Comparison of ENCODE assay signal across 27 cellular contexts in genomic region chr7:114439581-114439980, GRCh38. TPM values are rescaled to one million over a fixed set of nuclear protein-coding genes. Genes with fewer than 3 reads are reported as not detected.
"Had no signal": no experiment of that assay in that cellular context is flagged by ENCODE, and none has a peak within 500 bp of the region (broad histone marks: within the 10 kb centered on the region; RNA-seq: fewer than 3 reads in every experiment).

No MANE protein-coding gene starts in this region.

- H3K4me3 Mint-ChIP-seq: activated CD4-positive, alpha-beta memory T cell treated with anti-CD3 and anti-CD28 coated beads for 36 hours; activated naive CD4-positive, alpha-beta T cell treated with anti-CD3 and anti-CD28 coated beads, Interleukin-2, amount 10 ng/mL, durations not matched to agents 7 days and 5 days; endodermal cell; memory B cell; naive B cell; stimulated activated effector memory CD8-positive, alpha-beta T cell treated with anti-CD3 and anti-CD28 coated beads, Interleukin-12 subunit alpha, Interleukin-12 subunit beta, amount 100 ng/mL, for 72 hours; WTC11 had no signal

- H3K27ac Mint-ChIP-seq: activated CD4-positive, alpha-beta memory T cell treated with anti-CD3 and anti-CD28 coated beads for 36 hours; activated naive CD4-positive, alpha-beta T cell treated with anti-CD3 and anti-CD28 coated beads, Interleukin-2, amount 10 ng/mL, durations not matched to agents 7 days and 5 days; endodermal cell; memory B cell; stimulated activated effector memory CD8-positive, alpha-beta T cell treated with anti-CD3 and anti-CD28 coated beads, Interleukin-12 subunit alpha, Interleukin-12 subunit beta, amount 100 ng/mL, for 72 hours; WTC11 had no signal

- H3K36me3 ChIP-seq: gastroesophageal sphincter, right lobe of liver, stomach, suprapubic skin, transverse colon had no signal

- H3K4me1 ChIP-seq: right lobe of liver, stomach, suprapubic skin, transverse colon had no signal

- H3K27ac ChIP-seq: coronary artery, gastroesophageal sphincter, right lobe of liver, stomach, suprapubic skin, transverse colon had no signal

- H3K27me3 ChIP-seq: gastroesophageal sphincter, right lobe of liver, stomach, suprapubic skin, transverse colon had no signal

- ATAC-seq: gastroesophageal sphincter; left cardiac atrium; right lobe of liver; stimulated activated effector memory CD8-positive, alpha-beta T cell treated with anti-CD3 and anti-CD28 coated beads, Interleukin-12 subunit alpha, Interleukin-12 subunit beta, amount 100 ng/mL, for 72 hours; WTC11 had no signal

- H3K9me3 Mint-ChIP-seq: activated CD4-positive, alpha-beta memory T cell treated with anti-CD3 and anti-CD28 coated beads for 36 hours; activated naive CD4-positive, alpha-beta T cell treated with anti-CD3 and anti-CD28 coated beads, Interleukin-2, amount 10 ng/mL, durations not matched to agents 7 days and 5 days; stimulated activated effector memory CD8-positive, alpha-beta T cell treated with anti-CD3 and anti-CD28 coated beads, Interleukin-12 subunit alpha, Interleukin-12 subunit beta, amount 100 ng/mL, for 72 hours had no signal

- H3K27me3 Mint-ChIP-seq: activated naive CD4-positive, alpha-beta T cell treated with anti-CD3 and anti-CD28 coated beads, Interleukin-2, amount 10 ng/mL, durations not matched to agents 7 days and 5 days; memory B cell; naive B cell had no signal

- H3K4me1 Mint-ChIP-seq: activated naive CD4-positive, alpha-beta T cell treated with anti-CD3 and anti-CD28 coated beads, Interleukin-2, amount 10 ng/mL, durations not matched to agents 7 days and 5 days; endodermal cell; memory B cell; naive B cell; stimulated activated effector memory CD8-positive, alpha-beta T cell treated with anti-CD3 and anti-CD28 coated beads, Interleukin-12 subunit alpha, Interleukin-12 subunit beta, amount 100 ng/mL, for 72 hours; WTC11 had no signal

- H3K36me3 Mint-ChIP-seq: activated CD4-positive, alpha-beta memory T cell treated with anti-CD3 and anti-CD28 coated beads for 36 hours; activated naive CD4-positive, alpha-beta T cell treated with anti-CD3 and anti-CD28 coated beads, Interleukin-2, amount 10 ng/mL, durations not matched to agents 7 days and 5 days; memory B cell; naive B cell; stimulated activated effector memory CD8-positive, alpha-beta T cell treated with anti-CD3 and anti-CD28 coated beads, Interleukin-12 subunit alpha, Interleukin-12 subunit beta, amount 100 ng/mL, for 72 hours; WTC11 had no signal

- FAIRE-seq: bronchial epithelial cell, urothelium cell line had no signal

- DNase-seq: activated CD4-positive, alpha-beta memory T cell treated with anti-CD3 and anti-CD28 coated beads for 36 hours; activated CD4-positive, alpha-beta T cell treated with anti-CD3 and anti-CD28 coated beads for 48 hours; activated effector memory CD4-positive, alpha-beta T cell treated with anti-CD3 and anti-CD28 coated beads, Interleukin-2, amount 50 U/mL, for 16 hours; activated naive CD4-positive, alpha-beta T cell treated with anti-CD3 and anti-CD28 coated beads, Interleukin-2, amount 10 ng/mL, durations not matched to agents 7 days and 5 days; activated T-cell treated with anti-CD3 and anti-CD28 coated beads for 4 hours; amygdala; endodermal cell; hypothalamus; left cardiac atrium; naive B cell; occipital lobe; posterior cingulate gyrus; right lobe of liver; small intestine; stimulated activated CD4-positive, alpha-beta T cell treated with anti-CD3 and anti-CD28 coated beads, Interleukin-2, amount 100 ng/mL, for 24 hours; stomach; T1000; transverse colon had no signal

- H3K4me3 ChIP-seq: coronary artery, gastroesophageal sphincter, right lobe of liver, stomach, suprapubic skin, transverse colon had no signal

- H3K9me3 ChIP-seq: gastroesophageal sphincter, stomach, suprapubic skin, transverse colon had no signal

RNA-seq across cellular contexts. Expression of gene FOXP2, which starts 25.0 kb away (rescaled TPM):
- total RNA-seq: activated CD4-positive, alpha-beta memory T cell treated with anti-CD3 and anti-CD28 coated beads for 36 hours; mononuclear cell had no signal
